17 cellular contexts compared by ENCODE assay signal in the genomic region with DNA sequence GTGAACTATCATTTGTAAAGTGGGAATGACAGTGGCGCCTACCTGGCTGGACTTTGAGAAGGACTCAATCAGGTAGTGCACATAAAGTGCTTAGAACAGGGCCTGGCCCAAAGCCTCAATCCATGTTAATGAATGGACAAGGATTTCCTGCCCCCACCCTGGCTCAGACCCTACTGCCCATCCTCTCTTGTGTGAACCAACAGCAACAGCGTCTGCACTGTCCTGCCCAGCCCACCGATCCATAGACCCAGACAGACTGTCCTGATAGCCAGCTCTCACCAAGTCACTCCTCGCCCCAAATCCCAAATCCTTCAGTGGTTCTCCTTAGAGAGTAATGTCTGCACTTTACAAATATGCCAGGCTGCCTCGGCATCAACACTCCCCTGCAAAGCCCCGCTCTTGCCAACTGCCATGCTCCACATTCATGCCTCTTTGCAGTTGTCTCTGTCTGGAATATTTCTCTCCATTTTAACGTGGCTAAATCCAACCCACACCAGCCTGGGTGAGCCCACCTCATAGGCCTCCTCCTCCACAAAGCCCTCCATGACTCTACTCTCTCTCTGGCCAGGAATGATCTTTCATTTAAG.
"Had no signal": no experiment of that assay in that cellular context is flagged by ENCODE, and none has a peak within 500 bp of the region (broad histone marks: within the 10 kb centered on the region; RNA-seq: fewer than 3 reads in every experiment).

No MANE protein-coding gene starts in this region.

- DNase-seq: activated CD4-positive, alpha-beta T cell treated with anti-CD3 and anti-CD28 coated beads, Interleukin-2, amount 50 U/mL, for 4 hours; activated CD8-positive, alpha-beta memory T cell treated with anti-CD3 and anti-CD28 coated beads for 24 hours; activated naive CD4-positive, alpha-beta T cell; adrenal gland; body of pancreas; effector CD8-positive, alpha-beta T cell; kidney glomerular epithelial cell; left lung; lower lobe of right lung; mesenchymal stem cell; spleen; T-helper 2 cell had no signal

- H3K9me3 Mint-ChIP-seq: activated naive CD4-positive, alpha-beta T cell treated with anti-CD3 and anti-CD28 coated beads, Interleukin-2, amount 50 U/mL, for 72 hours; activated T-cell treated with anti-CD3 and anti-CD28 coated beads, Interleukin-2, amount 50 U/mL, for 24 hours; natural killer cell treated with Interleukin-12 subunit alpha and Interleukin-12 subunit beta and Interleukin-15 and Interleukin-18, amount 100 ng/mL, for 72 hours had no signal

- H3K4me3 Mint-ChIP-seq: activated T-cell treated with anti-CD3 and anti-CD28 coated beads, Interleukin-2, amount 50 U/mL, for 24 hours; natural killer cell treated with Interleukin-12 subunit alpha and Interleukin-12 subunit beta and Interleukin-15 and Interleukin-18, amount 100 ng/mL, for 72 hours had no signal

- H3K4me1 ChIP-seq: adrenal gland, body of pancreas, left lung, lower lobe of right lung, tibial nerve had no signal

- ATAC-seq: body of pancreas, left lung, lower lobe of right lung, right cardiac atrium had no signal

- H3K27ac Mint-ChIP-seq: activated naive CD4-positive, alpha-beta T cell treated with anti-CD3 and anti-CD28 coated beads, Interleukin-2, amount 50 U/mL, for 72 hours; activated T-cell treated with anti-CD3 and anti-CD28 coated beads, Interleukin-2, amount 50 U/mL, for 24 hours; natural killer cell treated with Interleukin-12 subunit alpha and Interleukin-12 subunit beta and Interleukin-15 and Interleukin-18, amount 100 ng/mL, for 72 hours had no signal

- H3K27me3 ChIP-seq: adrenal gland, body of pancreas, left lung, spleen, tibial nerve had no signal

- H3K27ac ChIP-seq: adrenal gland, body of pancreas, left lung, lower lobe of right lung, tibial nerve had no signal

- H3K4me3 ChIP-seq: adrenal gland, body of pancreas, left lung, lower lobe of right lung, spleen, tibial nerve had no signal

- H3K9me3 ChIP-seq: adrenal gland, body of pancreas, left lung, lower lobe of right lung, spleen, tibial nerve had no signal

- H3K36me3 Mint-ChIP-seq: natural killer cell treated with Interleukin-12 subunit alpha and Interleukin-12 subunit beta and Interleukin-15 and Interleukin-18, amount 100 ng/mL, for 72 hours had no signal

- H3K36me3 ChIP-seq: adrenal gland, left lung, lower lobe of right lung, spleen, tibial nerve had no signal

- H3K27me3 Mint-ChIP-seq: activated T-cell treated with anti-CD3 and anti-CD28 coated beads, Interleukin-2, amount 50 U/mL, for 24 hours; natural killer cell treated with Interleukin-12 subunit alpha and Interleukin-12 subunit beta and Interleukin-15 and Interleukin-18, amount 100 ng/mL, for 72 hours had no signal
